ENCODE assay signal across 19 cellular contexts in genomic region chr6:11013671-11014070, GRCh38. TPM values are rescaled to one million over a fixed set of nuclear protein-coding genes. Genes with fewer than 3 reads are reported as not detected.
A peak's percentile ranks its signal among the peaks of the same experiment; 100 is the strongest.
DNase-seq lines count a peak whose midpoint lies in the region; ATAC-seq, FAIRE-seq and TF ChIP-seq lines count a peak whose summit lies in the region.
"Had no signal": no experiment of that assay in that cellular context is flagged by ENCODE, and none has a peak within 500 bp of the region (broad histone marks: within the 10 kb centered on the region; RNA-seq: fewer than 3 reads in every experiment).

No MANE protein-coding gene starts in this region.

- H3K23me2 ChIP-seq in H9 (ENCODE audit: insufficient read length, low read depth, low read length, poor library complexity, severe bottlenecking), result no peaks in the 10 kb centered on the region

- H3K9me3 ChIP-seq in A549 (no peaks in the 10 kb centered on the region), H9 (ENCODE audit: control insufficient read depth, low read depth, low read length) (no peaks in the 10 kb centered on the region), K562 (replicated peaks; ENCODE audit: control insufficient read depth, insufficient read depth, low read depth, low read length) (no peaks in the 10 kb centered on the region), T-helper 17 cell (ENCODE audit: control insufficient read depth, low read length, poor library complexity, severe bottlenecking) (no peaks in the 10 kb centered on the region)
- H3K9me3 ChIP-seq: Peyer's patch, SJCRH30 had no signal

- no peaks in the 10 kb centered on the region for H3K79me1 ChIP-seq in H9 (ENCODE audit: insufficient read depth, low read depth, low read length, poor library complexity, severe bottlenecking)

- no peak overlapping the region; a peak in 1 of 6 replicates for H3K27ac ChIP-seq in A549
- no peak overlapping the region for H3K27ac ChIP-seq in H9 (ENCODE audit: insufficient read length, low read depth, low read length)
- no peak overlapping the region for H3K27ac ChIP-seq in K562 (ENCODE audit: extremely low read depth, low read depth, low read length)
- H3K27ac ChIP-seq: Peyer's patch, SJCRH30 had no signal

- no peak overlapping the region for H2BK15ac ChIP-seq in H9 (ENCODE audit: low read depth, low read length)

- H3K27me3 ChIP-seq in H9 (ENCODE audit: insufficient read depth, low read length), result no peaks in the 10 kb centered on the region
- H3K27me3 ChIP-seq in K562 (ENCODE audit: control insufficient read depth in 2 of 2, insufficient read depth in 2 of 2, low read length in 2 of 2), result peaks cover 13 to 18% of the 10 kb centered on the region in 2 experiments; a peak in 4 of 5 replicates
- H3K27me3 ChIP-seq: Peyer's patch, SJCRH30 had no signal

- no peak overlapping the region for H2AK5ac ChIP-seq in H9 (ENCODE audit: insufficient read length, low read length)

- no peak for TF ChIP-seq CTCF in A549 (IDR thresholded peaks at IDR 0.05)
- TF ChIP-seq CTCF in H9 (conservative IDR thresholded peaks at IDR 0.05), result peak; percentile 42; the same call in 2 of the 3 replicates
- peak; percentile 36 to 45 (median 42); a peak in 5 of 6 replicates for TF ChIP-seq CTCF in K562 (IDR thresholded peaks at IDR 0.05 in 2 of 3, conservative IDR thresholded peaks at IDR 0.05 in 1 of 3; ENCODE audit: insufficient read depth in 2 of 3, low read depth in 1 of 3, low read length in 3 of 3)

- no peak overlapping the region for H3K23ac ChIP-seq in H9 (ENCODE audit: insufficient read length, low read depth, low read length)

- H2AFZ ChIP-seq in H9 (ENCODE audit: low read length) (no peak overlapping the region), K562 (ENCODE audit: low read depth, low read length) (no peak overlapping the region)

- H3T11ph ChIP-seq in H9 (ENCODE audit: low read length), result no peak overlapping the region

- no peak overlapping the region for H4K8ac ChIP-seq in H9 (replicated peaks; ENCODE audit: insufficient read length, low read depth, low read length)

- WGBS in A549 (ENCODE audit: missing lambda C conversion rate), result 88% methylated on average over 6 of the region's 6 CpGs
- no CpG with 5 or more reads among the region's 6 CpGs for WGBS in H9 (ENCODE audit: extremely low coverage, insufficient read length, low lambda C conversion rate)
- WGBS in K562 (ENCODE audit: insufficient coverage, low coverage, missing lambda C conversion rate), result 2% methylated on average over 6 of the region's 6 CpGs

- TF ChIP-seq POLR2A in A549 (IDR thresholded peaks at IDR 0.05; ENCODE audit: low read length) (no peak), K562 (conservative IDR thresholded peaks at IDR 0.05) (no peak)

- H3K18ac ChIP-seq in H9 (ENCODE audit: insufficient read length, low read depth, low read length), result no peak overlapping the region

- H3K4me1 Mint-ChIP-seq in H9 (peaks cover 13 to 16% of the 10 kb centered on the region in 2 experiments), T-helper 17 cell (no peaks in the 10 kb centered on the region)

- H3K4me1 ChIP-seq in A549, result peaks cover 46% of the 10 kb centered on the region
- no peaks in the 10 kb centered on the region; the same call in 1 of the 2 replicates for H3K4me1 ChIP-seq in H9 (ENCODE audit: insufficient read depth, low read length)
- peaks cover 0 to 5% of the 10 kb centered on the region in 2 experiments; a peak in 2 of 5 replicates for H3K4me1 ChIP-seq in K562 (replicated peaks in 1 of 2; ENCODE audit: control insufficient read depth in 2 of 2, insufficient read depth in 2 of 2, low read length in 2 of 2)
- H3K4me1 ChIP-seq: Peyer's patch, SJCRH30 had no signal

- in situ Hi-C loops in K562 (cut with MboI), result no loop called here

- no peak overlapping the region for H3K14ac ChIP-seq in H9 (ENCODE audit: insufficient read depth, low read length)

- H3K4me3 Mint-ChIP-seq in H9 (no peak overlapping the region), T-helper 17 cell (no peak overlapping the region)

- H3K9ac ChIP-seq in H9 (ENCODE audit: extremely low read depth, insufficient read length, low read length), result no peak overlapping the region
- no peak overlapping the region for H3K9ac ChIP-seq in K562 (ENCODE audit: insufficient read depth in 1 of 2, low read depth in 2 of 2, low read length in 2 of 2)

- BruUV-seq in K562 (replicated peaks; lab: Mats Ljungman, UMichigan), result no TSS peak

- no peaks in the 10 kb centered on the region for H3K79me2 ChIP-seq in H9 (ENCODE audit: insufficient read depth, low read length)
- H3K79me2 ChIP-seq in K562 (ENCODE audit: control insufficient read depth, insufficient read depth, low read length), result no peaks in the 10 kb centered on the region

- intact Hi-C loops in K562 (cut with micrococcal nuclease), result no loop called here

- H3K36me3 ChIP-seq in K562 (ENCODE audit: control insufficient read depth, insufficient read depth, low read length), result no peaks in the 10 kb centered on the region
- H3K36me3 ChIP-seq: Peyer's patch, SJCRH30 had no signal

- no peak overlapping the region for H3K4me3 ChIP-seq in A549
- no peak overlapping the region for H3K4me3 ChIP-seq in K562
- H3K4me3 ChIP-seq: Peyer's patch, SJCRH30 had no signal

- no peak for DNase-seq in A549 (ENCODE audit: low read depth in 1 of 2, low spot score in 1 of 2)
- no peak for DNase-seq in H9
- DNase-seq in K562 (ENCODE audit: extremely low read depth in 1 of 4, low spot score in 3 of 4), result peak in 3 of 4 experiments; percentile 23 to 34 (median 30)
- DNase-seq in iPS-NIHi11 (ENCODE audit: low spot score), result peak; percentile 26
- DNase-seq in DMS 273 (lab: John Stamatoyannopoulos, UW; ENCODE audit: unreplicated experiment), result no peak
- no peak for DNase-seq in T-helper 17 cell
- DNase-seq: DMS79 treated with DMSO at 0.1 percent for 48 hours, GOT3, NCI-H1105, NCI-H146, NCI-H2029 treated with DMSO at 0.1 percent for 48 hours, NCI-H2171, NCI-H524 treated with DMSO at 0.1 percent for 48 hours, NCI-H82, Peyer's patch, SJCRH30, T-helper 1 cell had no signal

- no peak overlapping the region for H2BK5ac ChIP-seq in H9 (ENCODE audit: insufficient read length, low read length)

- H3K9me1 ChIP-seq in K562 (ENCODE audit: control insufficient read depth, insufficient read depth, low read length), result no peaks in the 10 kb centered on the region

- H3K27me3 Mint-ChIP-seq in H9 (ENCODE audit: low read depth), result peaks cover 4% of the 10 kb centered on the region
- H3K27me3 Mint-ChIP-seq in T-helper 17 cell, result peaks cover 52% of the 10 kb centered on the region

- H3K9me3 Mint-ChIP-seq in H9, result no peaks in the 10 kb centered on the region

- no peak overlapping the region for H2BK12ac ChIP-seq in H9 (ENCODE audit: insufficient read length, low read depth, low read length)

- no peak overlapping the region for H3K4ac ChIP-seq in H9 (ENCODE audit: low read depth, low read length)

- H2BK120ac ChIP-seq in H9 (ENCODE audit: low read depth, low read length, poor library complexity, severe bottlenecking), result no peak overlapping the region

- CTCF ChIA-PET in A549 (lab: Yijun Ruan, JAX) (no interaction called here), K562 (lab: Yijun Ruan, JAX; ENCODE audit: low intra/inter-chr PET ratio) (interaction anchor here (0.7 kb wide), 3 partner anchors 508 to 536 kb away, joined by 3 to 6 read pairs (median 4); no protein-coding TSS in a partner anchor)

- ATAC-seq in A549 (peak in 1 of 2 experiments; percentile 28; a peak in 3 of 6 replicates), K562 (peak; percentile 81), GM18873 (IDR thresholded peaks at IDR 0.05; ENCODE audit: low FRiP score, unreplicated experiment) (no peak), T-helper 17 cell (no peak), HG02588 (IDR thresholded peaks at IDR 0.05; ENCODE audit: unreplicated experiment) (no peak)

- POLR2A ChIA-PET in A549 (lab: Yijun Ruan, JAX) (no interaction called here), K562 (lab: Yijun Ruan, JAX) (no interaction called here)

- H3K56ac ChIP-seq in H9 (ENCODE audit: insufficient read length, low read depth, low read length), result no peak overlapping the region

- no peak for TF ChIP-seq RAD21 in A549 (conservative IDR thresholded peaks at IDR 0.05 in 1 of 2, IDR thresholded peaks at IDR 0.05 in 1 of 2)
- TF ChIP-seq RAD21 in K562 (CRISPR knock-in tag; conservative IDR thresholded peaks at IDR 0.05 in 1 of 2, IDR thresholded peaks at IDR 0.05 in 1 of 2), result peak in 1 of 2 experiments; percentile 17; a peak in 1 of 4 replicates

- H2BK20ac ChIP-seq in H9 (ENCODE audit: low read depth, low read length, poor library complexity, severe bottlenecking), result no peak overlapping the region

- H3K4me2 ChIP-seq in A549 (0 out of 3 replicates have a peak overlapping the region, but pooled peaks have one; percentile 54), H9 (ENCODE audit: insufficient read depth, insufficient read length, low read length) (no peak overlapping the region), K562 (ENCODE audit: insufficient read depth, low read length) (no peak overlapping the region)

- H3K27ac Mint-ChIP-seq in H9 (no peak overlapping the region), T-helper 17 cell (no peak overlapping the region)

- H4K91ac ChIP-seq in H9 (ENCODE audit: insufficient read length, low read depth, low read length), result no peak overlapping the region

- H4K20me1 ChIP-seq in H9 (ENCODE audit: control insufficient read depth, insufficient read depth, insufficient read length) (no peaks in the 10 kb centered on the region), K562 (replicated peaks; ENCODE audit: control insufficient read depth, insufficient read depth, low read length) (no peaks in the 10 kb centered on the region)

- H3K36me3 Mint-ChIP-seq in H9 (ENCODE audit: insufficient read depth in 1 of 3, low read depth in 3 of 3), result no peaks in the 10 kb centered on the region
- peaks cover 5% of the 10 kb centered on the region for H3K36me3 Mint-ChIP-seq in T-helper 17 cell (ENCODE audit: low read depth)

- H4K5ac ChIP-seq in H9 (ENCODE audit: insufficient read length, low read depth, low read length), result no peak overlapping the region

- FAIRE-seq in A549 (lab: Jason Lieb, UNC) (no peak), K562 (lab: Jason Lieb, UNC) (peak; percentile 11)

- TF ChIP-seq EP300 in A549 (IDR thresholded peaks at IDR 0.05), result no peak
- TF ChIP-seq EP300 in K562 (IDR thresholded peaks at IDR 0.05; ENCODE audit: low read length), result no peak

RNA-seq across cellular contexts. Expression of gene ELOVL2, which starts 30.4 kb away (rescaled TPM):
- polyA plus RNA-seq in A549 (2011; rRNA removed) (12.1 and 15.5 TPM in 2 replicates), A549 (2017; fragmentation: RNase III; extraction: RNeasy Plus Mini Kit Qiagen cat#74134 plus additional on column Dnase treatment) (10.6 to 12.4 TPM (median 11.4 TPM) in 3 replicates), K562 (2011; rRNA removed) (0.35 and 0.96 TPM in 2 replicates), K562 (2014; fragmentation: Illumina TruSeq; extraction: Trizol) (0.35 and 0.56 TPM in 2 replicates), K562 (2014; fragmentation: Nextera tagmentation; extraction: Ambion mirVana) (under 1 TPM; 0.14 to 0.20 TPM), K562 (2014; rRNA removed) (0.17 and 0.23 TPM in 2 replicates)
- 3.5 and 4.5 TPM in 2 replicates for polyA plus RNA-seq in A549 (2012; cell fraction: cytosol; rRNA removed)
- polyA plus RNA-seq in A549 (2012; cell fraction: nucleus; rRNA removed), result 1.9 and 3.0 TPM in 2 replicates
- 7.1 and 7.2 TPM in 2 replicates for polyA minus RNA-seq in A549 (2011; rRNA and poly(A)+ RNA removed)
- total RNA-seq in H9 (2021) (0.46 and 0.57 TPM in 2 replicates), K562 (2014; rRNA removed) (0.05 and 0.33 TPM in 2 replicates), K562 (2014; rRNA removed; fragmentation: Illumina TruSeq; extraction: Trizol) (0.36 and 0.48 TPM in 2 replicates), K562 (2015; rRNA removed; fragmentation: Illumina TruSeq; extraction: Trizol) (0.30 and 0.47 TPM in 2 replicates), K562 (2021) (0.29 and 0.31 TPM in 2 replicates), T-helper 17 cell (not detected)
- 0.09 and 0.23 TPM in 2 replicates for total RNA-seq in K562 (2011; cell fraction: chromatin; rRNA removed; ENCODE audit: low replicate concordance)
- 0.13 and 0.17 TPM in 2 replicates for total RNA-seq in K562 (2011; cell fraction: nucleolus; rRNA removed)
- 0.22 and 0.76 TPM in 2 replicates for total RNA-seq in K562 (2011; cell fraction: nucleoplasm; rRNA removed)
- 0.15 and 0.31 TPM in 2 replicates for polyA plus RNA-seq in K562 (2011; cell fraction: cytosol; rRNA removed)
- polyA plus RNA-seq in K562 (2011; cell fraction: nucleus; rRNA removed), result 0.07 and 0.21 TPM in 2 replicates
- 0.57 and 0.64 TPM in 2 replicates for polyA plus RNA-seq in K562 (2012)
- 0.39 and 1.0 TPM in 2 replicates for polyA minus RNA-seq in K562 (2011; rRNA and poly(A)+ RNA removed)
- polyA minus RNA-seq in K562 (2011; cell fraction: cytosol; rRNA and poly(A)+ RNA removed), result 0.27 and 0.29 TPM in 2 replicates
- 0.27 TPM in 1 of 2 replicates, not detected in the other for polyA minus RNA-seq in K562 (2011; cell fraction: nucleus; rRNA and poly(A)+ RNA removed)

Comparison
In these comparisons a context has a peak if more than half of its experiments do, and no peak if none do; other contexts are left out.
1. DNase-seq: peak in K562 (3 of 4) and iPS-NIHi11 (single experiment); none in A549 (0 of 2), H9 (single experiment), DMS 273 (single experiment) and T-helper 17 cell (0 of 3).
2. Of the 35 proteins assayed by ChIP-seq in both K562 and A549: peak only in K562: CTCF; only in A549: none; in both: none; in neither: 33; mixed calls (peak in some experiments, not most) for 1.